In the genomic region with DNA sequence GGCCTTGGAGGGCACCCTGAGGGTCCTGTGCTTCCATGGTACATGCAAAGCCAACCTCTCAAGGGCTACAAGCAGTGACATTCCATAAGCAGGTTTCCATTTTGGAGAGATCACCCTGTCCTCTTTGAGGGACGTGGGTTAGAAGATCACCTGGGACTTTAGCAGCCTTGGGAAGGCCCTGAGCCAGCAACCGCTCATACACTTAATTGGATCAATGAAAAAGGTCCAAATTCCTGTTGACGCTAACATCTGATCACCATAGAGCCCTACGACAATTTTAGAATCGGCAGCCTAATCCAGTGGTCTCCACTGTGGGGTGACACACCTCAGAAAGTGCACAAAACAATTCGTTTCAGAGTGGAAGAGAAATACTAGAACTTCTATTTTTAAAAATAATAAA, we compare ENCODE assay signal across 2 cellular contexts.
A peak's percentile ranks its signal among the peaks of the same experiment; 100 is the strongest.
TF ChIP-seq lines count a peak whose summit lies in the region.

No MANE protein-coding gene starts in this region.

TF ChIP-seq in HepG2, 621 proteins besides CTCF, POLR2A, EP300 and RAD21 (continued from another document):
- TF ChIP-seq, protein P1, sequence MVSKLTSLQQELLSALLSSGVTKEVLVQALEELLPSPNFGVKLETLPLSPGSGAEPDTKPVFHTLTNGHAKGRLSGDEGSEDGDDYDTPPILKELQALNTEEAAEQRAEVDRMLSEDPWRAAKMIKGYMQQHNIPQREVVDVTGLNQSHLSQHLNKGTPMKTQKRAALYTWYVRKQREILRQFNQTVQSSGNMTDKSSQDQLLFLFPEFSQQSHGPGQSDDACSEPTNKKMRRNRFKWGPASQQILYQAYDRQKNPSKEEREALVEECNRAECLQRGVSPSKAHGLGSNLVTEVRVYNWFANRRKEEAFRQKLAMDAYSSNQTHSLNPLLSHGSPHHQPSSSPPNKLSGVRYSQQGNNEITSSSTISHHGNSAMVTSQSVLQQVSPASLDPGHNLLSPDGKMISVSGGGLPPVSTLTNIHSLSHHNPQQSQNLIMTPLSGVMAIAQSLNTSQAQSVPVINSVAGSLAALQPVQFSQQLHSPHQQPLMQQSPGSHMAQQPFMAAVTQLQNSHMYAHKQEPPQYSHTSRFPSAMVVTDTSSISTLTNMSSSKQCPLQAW (CRISPR knock-in tag; IDR thresholded peaks at IDR 0.05): no peak
- TF ChIP-seq DNMT1 (CRISPR knock-in tag; IDR thresholded peaks at IDR 0.05) (no peak), ATF7-NPFF (CRISPR knock-in tag; IDR thresholded peaks at IDR 0.05; ENCODE audit: low read depth) (0 out of 2 replicates have a peak, but pooled peaks have one; percentile 27), SALL1 (CRISPR knock-in tag; IDR thresholded peaks at IDR 0.05) (peak; percentile 53), ZMYM4 (CRISPR knock-in tag; IDR thresholded peaks at IDR 0.05) (peak; percentile 61), AHDC1 (CRISPR knock-in tag; IDR thresholded peaks at IDR 0.05; ENCODE audit: borderline replicate concordance) (peak; percentile 51; the same call in 1 of the 2 replicates)
- TF ChIP-seq, protein P2, sequence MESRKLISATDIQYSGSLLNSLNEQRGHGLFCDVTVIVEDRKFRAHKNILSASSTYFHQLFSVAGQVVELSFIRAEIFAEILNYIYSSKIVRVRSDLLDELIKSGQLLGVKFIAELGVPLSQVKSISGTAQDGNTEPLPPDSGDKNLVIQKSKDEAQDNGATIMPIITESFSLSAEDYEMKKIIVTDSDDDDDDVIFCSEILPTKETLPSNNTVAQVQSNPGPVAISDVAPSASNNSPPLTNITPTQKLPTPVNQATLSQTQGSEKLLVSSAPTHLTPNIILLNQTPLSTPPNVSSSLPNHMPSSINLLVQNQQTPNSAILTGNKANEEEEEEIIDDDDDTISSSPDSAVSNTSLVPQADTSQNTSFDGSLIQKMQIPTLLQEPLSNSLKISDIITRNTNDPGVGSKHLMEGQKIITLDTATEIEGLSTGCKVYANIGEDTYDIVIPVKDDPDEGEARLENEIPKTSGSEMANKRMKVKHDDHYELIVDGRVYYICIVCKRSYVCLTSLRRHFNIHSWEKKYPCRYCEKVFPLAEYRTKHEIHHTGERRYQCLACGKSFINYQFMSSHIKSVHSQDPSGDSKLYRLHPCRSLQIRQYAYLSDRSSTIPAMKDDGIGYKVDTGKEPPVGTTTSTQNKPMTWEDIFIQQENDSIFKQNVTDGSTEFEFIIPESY (CRISPR knock-in tag; IDR thresholded peaks at IDR 0.05): peak; percentile 46; the same call in 1 of the 2 replicates

TF ChIP-seq in GM23338, 12 proteins besides CTCF, POLR2A, EP300 and RAD21 (continued from another document):
- TF ChIP-seq ETS1 (IDR thresholded peaks at IDR 0.05) (no peak), POLR2AphosphoS5 (IDR thresholded peaks at IDR 0.05; ENCODE audit: low read depth) (no peak), ZNF331 (CRISPR knock-in tag; IDR thresholded peaks at IDR 0.05; ENCODE audit: low read depth) (no peak), EZH2phosphoT487 (IDR thresholded peaks at IDR 0.05; ENCODE audit: unreplicated experiment) (no peak), CREB1 (CRISPR knock-in tag; IDR thresholded peaks at IDR 0.05; ENCODE audit: low read depth) (no peak)
- TF ChIP-seq, protein P3, sequence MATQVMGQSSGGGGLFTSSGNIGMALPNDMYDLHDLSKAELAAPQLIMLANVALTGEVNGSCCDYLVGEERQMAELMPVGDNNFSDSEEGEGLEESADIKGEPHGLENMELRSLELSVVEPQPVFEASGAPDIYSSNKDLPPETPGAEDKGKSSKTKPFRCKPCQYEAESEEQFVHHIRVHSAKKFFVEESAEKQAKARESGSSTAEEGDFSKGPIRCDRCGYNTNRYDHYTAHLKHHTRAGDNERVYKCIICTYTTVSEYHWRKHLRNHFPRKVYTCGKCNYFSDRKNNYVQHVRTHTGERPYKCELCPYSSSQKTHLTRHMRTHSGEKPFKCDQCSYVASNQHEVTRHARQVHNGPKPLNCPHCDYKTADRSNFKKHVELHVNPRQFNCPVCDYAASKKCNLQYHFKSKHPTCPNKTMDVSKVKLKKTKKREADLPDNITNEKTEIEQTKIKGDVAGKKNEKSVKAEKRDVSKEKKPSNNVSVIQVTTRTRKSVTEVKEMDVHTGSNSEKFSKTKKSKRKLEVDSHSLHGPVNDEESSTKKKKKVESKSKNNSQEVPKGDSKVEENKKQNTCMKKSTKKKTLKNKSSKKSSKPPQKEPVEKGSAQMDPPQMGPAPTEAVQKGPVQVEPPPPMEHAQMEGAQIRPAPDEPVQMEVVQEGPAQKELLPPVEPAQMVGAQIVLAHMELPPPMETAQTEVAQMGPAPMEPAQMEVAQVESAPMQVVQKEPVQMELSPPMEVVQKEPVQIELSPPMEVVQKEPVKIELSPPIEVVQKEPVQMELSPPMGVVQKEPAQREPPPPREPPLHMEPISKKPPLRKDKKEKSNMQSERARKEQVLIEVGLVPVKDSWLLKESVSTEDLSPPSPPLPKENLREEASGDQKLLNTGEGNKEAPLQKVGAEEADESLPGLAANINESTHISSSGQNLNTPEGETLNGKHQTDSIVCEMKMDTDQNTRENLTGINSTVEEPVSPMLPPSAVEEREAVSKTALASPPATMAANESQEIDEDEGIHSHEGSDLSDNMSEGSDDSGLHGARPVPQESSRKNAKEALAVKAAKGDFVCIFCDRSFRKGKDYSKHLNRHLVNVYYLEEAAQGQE (IDR thresholded peaks at IDR 0.05; ENCODE audit: unreplicated experiment): no peak
- TF ChIP-seq, protein P4, sequence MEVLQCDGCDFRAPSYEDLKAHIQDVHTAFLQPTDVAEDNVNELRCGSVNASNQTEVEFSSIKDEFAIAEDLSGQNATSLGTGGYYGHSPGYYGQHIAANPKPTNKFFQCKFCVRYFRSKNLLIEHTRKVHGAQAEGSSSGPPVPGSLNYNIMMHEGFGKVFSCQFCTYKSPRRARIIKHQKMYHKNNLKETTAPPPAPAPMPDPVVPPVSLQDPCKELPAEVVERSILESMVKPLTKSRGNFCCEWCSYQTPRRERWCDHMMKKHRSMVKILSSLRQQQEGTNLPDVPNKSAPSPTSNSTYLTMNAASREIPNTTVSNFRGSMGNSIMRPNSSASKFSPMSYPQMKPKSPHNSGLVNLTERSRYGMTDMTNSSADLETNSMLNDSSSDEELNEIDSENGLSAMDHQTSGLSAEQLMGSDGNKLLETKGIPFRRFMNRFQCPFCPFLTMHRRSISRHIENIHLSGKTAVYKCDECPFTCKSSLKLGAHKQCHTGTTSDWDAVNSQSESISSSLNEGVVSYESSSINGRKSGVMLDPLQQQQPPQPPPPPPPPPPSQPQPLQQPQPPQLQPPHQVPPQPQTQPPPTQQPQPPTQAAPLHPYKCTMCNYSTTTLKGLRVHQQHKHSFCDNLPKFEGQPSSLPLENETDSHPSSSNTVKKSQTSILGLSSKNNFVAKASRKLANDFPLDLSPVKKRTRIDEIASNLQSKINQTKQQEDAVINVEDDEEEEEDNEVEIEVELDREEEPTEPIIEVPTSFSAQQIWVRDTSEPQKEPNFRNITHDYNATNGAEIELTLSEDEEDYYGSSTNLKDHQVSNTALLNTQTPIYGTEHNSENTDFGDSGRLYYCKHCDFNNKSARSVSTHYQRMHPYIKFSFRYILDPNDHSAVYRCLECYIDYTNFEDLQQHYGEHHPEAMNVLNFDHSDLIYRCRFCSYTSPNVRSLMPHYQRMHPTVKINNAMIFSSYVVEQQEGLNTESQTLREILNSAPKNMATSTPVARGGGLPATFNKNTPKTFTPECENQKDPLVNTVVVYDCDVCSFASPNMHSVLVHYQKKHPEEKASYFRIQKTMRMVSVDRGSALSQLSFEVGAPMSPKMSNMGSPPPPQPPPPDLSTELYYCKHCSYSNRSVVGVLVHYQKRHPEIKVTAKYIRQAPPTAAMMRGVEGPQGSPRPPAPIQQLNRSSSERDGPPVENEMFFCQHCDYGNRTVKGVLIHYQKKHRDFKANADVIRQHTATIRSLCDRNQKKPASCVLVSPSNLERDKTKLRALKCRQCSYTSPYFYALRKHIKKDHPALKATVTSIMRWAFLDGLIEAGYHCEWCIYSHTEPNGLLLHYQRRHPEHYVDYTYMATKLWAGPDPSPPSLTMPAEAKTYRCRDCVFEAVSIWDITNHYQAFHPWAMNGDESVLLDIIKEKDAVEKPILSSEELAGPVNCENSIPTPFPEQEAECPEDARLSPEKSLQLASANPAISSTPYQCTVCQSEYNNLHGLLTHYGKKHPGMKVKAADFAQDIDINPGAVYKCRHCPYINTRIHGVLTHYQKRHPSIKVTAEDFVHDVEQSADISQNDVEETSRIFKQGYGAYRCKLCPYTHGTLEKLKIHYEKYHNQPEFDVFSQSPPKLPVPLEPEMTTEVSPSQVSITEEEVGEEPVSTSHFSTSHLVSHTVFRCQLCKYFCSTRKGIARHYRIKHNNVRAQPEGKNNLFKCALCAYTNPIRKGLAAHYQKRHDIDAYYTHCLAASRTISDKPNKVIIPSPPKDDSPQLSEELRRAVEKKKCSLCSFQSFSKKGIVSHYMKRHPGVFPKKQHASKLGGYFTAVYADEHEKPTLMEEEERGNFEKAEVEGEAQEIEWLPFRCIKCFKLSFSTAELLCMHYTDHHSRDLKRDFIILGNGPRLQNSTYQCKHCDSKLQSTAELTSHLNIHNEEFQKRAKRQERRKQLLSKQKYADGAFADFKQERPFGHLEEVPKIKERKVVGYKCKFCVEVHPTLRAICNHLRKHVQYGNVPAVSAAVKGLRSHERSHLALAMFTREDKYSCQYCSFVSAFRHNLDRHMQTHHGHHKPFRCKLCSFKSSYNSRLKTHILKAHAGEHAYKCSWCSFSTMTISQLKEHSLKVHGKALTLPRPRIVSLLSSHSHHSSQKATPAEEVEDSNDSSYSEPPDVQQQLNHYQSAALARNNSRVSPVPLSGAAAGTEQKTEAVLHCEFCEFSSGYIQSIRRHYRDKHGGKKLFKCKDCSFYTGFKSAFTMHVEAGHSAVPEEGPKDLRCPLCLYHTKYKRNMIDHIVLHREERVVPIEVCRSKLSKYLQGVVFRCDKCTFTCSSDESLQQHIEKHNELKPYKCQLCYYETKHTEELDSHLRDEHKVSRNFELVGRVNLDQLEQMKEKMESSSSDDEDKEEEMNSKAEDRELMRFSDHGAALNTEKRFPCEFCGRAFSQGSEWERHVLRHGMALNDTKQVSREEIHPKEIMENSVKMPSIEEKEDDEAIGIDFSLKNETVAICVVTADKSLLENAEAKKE (CRISPR knock-in tag; IDR thresholded peaks at IDR 0.05): no peak
